Comparison of ENCODE assay signal across 20 cellular contexts in the genomic region with DNA sequence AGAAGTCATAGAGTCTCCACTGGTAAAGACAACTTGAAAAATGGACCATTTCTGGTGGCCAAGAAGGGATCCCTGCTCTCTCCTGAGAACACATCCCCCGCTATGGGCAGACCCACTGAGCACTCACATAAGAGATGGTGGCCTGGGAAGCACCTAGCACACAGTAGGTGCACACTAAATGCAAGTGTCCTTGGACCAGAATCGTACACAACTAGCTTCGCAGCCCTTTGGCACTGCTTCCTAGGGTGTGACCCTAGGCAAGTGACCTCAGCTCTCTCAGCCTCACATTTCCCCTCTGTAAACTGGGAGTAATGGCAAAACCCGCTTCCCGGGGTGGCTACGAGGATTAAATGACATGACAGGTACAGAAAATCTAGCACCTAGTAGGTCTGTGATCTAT. TPM values are rescaled to one million over a fixed set of nuclear protein-coding genes. Genes with fewer than 3 reads are reported as not detected.
DNase-seq lines count a peak whose midpoint lies in the region; ATAC-seq and TF ChIP-seq lines count a peak whose summit lies in the region.
"Had no signal": no experiment of that assay in that cellular context is flagged by ENCODE, and none has a peak within 500 bp of the region (broad histone marks: within the 10 kb centered on the region; RNA-seq: fewer than 3 reads in every experiment).

No MANE protein-coding gene starts in this region.

- peaks cover 2% of the 10 kb centered on the region for H3K27me3 Mint-ChIP-seq in brain
- H3K27me3 Mint-ChIP-seq in type B pancreatic cell = peaks cover 27% of the 10 kb centered on the region

- H4K91ac ChIP-seq in trophoblast cell (ENCODE audit: low read depth, low read length) = no peak overlapping the region

- no peaks in the 10 kb centered on the region for H3K79me2 ChIP-seq in trophoblast cell (ENCODE audit: control insufficient read depth, insufficient read depth, low read length, poor library complexity)

- no peak overlapping the region for H2AFZ ChIP-seq in trophoblast cell (ENCODE audit: insufficient read depth, low read length, poor library complexity)

- no peak overlapping the region for H3K4me2 ChIP-seq in trophoblast cell (ENCODE audit: low read length)

- no peak overlapping the region for H3K4me3 ChIP-seq in left ventricle myocardium inferior
- no peak overlapping the region for H3K4me3 ChIP-seq in trophoblast cell (ENCODE audit: low read depth, low read length)
- H3K4me3 ChIP-seq in tibial artery = no peak overlapping the region
- H3K4me3 ChIP-seq: lung had no signal

- H3K4me1 Mint-ChIP-seq in brain (peaks cover 70% of the 10 kb centered on the region), type B pancreatic cell (ENCODE audit: unreplicated experiment) (peaks cover 20% of the 10 kb centered on the region)
- H3K4me1 Mint-ChIP-seq: activated naive CD8-positive, alpha-beta T cell treated with anti-CD3 and anti-CD28 coated beads for 36 hours; stimulated activated naive B cell treated with anti-CD40 and anti-IgM and Interleukin-4, amounts not matched to agents 10 μg/mL and 1 μg/mL and 100 μg/mL, for 72 hours had no signal

- H3K18ac ChIP-seq in trophoblast cell (ENCODE audit: low read length) = no peak overlapping the region

- no peak for DNase-seq in left ventricle myocardium inferior
- DNase-seq in trophoblast cell = no peak
- no peak for DNase-seq in tibial artery
- no peak for DNase-seq in type B pancreatic cell (ENCODE audit: extremely low spot score, unreplicated experiment)
- no peak for DNase-seq in T-helper 2 cell
- DNase-seq: activated CD4-positive, alpha-beta memory T cell treated with anti-CD3 and anti-CD28 coated beads for 36 hours; activated naive CD8-positive, alpha-beta T cell treated with anti-CD3 and anti-CD28 coated beads for 36 hours; activated T-cell treated with anti-CD3 and anti-CD28 coated beads, Interleukin-2, amount 50 U/mL, for 72 hours; COR-L47; naive thymus-derived CD8-positive, alpha-beta T cell; NCI-H2029; NCI-H446 treated with DMSO at 0.1 percent for 48 hours; stimulated activated naive B cell treated with anti-CD40 and anti-IgM and Interleukin-4, amounts not matched to agents 10 μg/mL and 1 μg/mL and 100 μg/mL, for 72 hours had no signal

- ATAC-seq in HG03354 (IDR thresholded peaks at IDR 0.05; ENCODE audit: poor library complexity, severe bottlenecking, unreplicated experiment) = no peak
- ATAC-seq in HG02970 (IDR thresholded peaks at IDR 0.05; ENCODE audit: low FRiP score, unreplicated experiment) = no peak
- ATAC-seq: activated T-cell treated with anti-CD3 and anti-CD28 coated beads, Interleukin-2, amount 50 U/mL, for 72 hours; naive thymus-derived CD8-positive, alpha-beta T cell; stimulated activated naive B cell treated with anti-CD40 and anti-IgM and Interleukin-4, amounts not matched to agents 10 μg/mL and 1 μg/mL and 100 μg/mL, for 72 hours had no signal

- H3K4me1 ChIP-seq in left ventricle myocardium inferior = peaks cover 50% of the 10 kb centered on the region
- H3K4me1 ChIP-seq in trophoblast cell (ENCODE audit: control insufficient read depth in 1 of 2, insufficient read depth in 2 of 2, low read length in 2 of 2) = no peaks in the 10 kb centered on the region
- peaks cover 0 to 48% (median 42%) of the 10 kb centered on the region in 4 donors for H3K4me1 ChIP-seq in tibial artery

- H2BK120ac ChIP-seq in trophoblast cell (ENCODE audit: insufficient read depth, low read length, poor library complexity) = no peak overlapping the region

- H3K27me3 ChIP-seq in left ventricle myocardium inferior (ENCODE audit: low read depth) (peaks cover 24% of the 10 kb centered on the region), trophoblast cell (ENCODE audit: insufficient read depth, low read length) (no peaks in the 10 kb centered on the region), tibial artery (no peaks in the 10 kb centered on the region)

- H2BK12ac ChIP-seq in trophoblast cell (ENCODE audit: low read length) = no peak overlapping the region

- H2BK5ac ChIP-seq in trophoblast cell (ENCODE audit: low read depth, low read length, poor library complexity) = no peak overlapping the region

- intact Hi-C loops in left ventricle myocardium inferior (cut with micrococcal nuclease) (no loop called here), tibial artery (cut with DNase I; ENCODE audit: low total_unique reads) (no loop called here)

- no peak overlapping the region for H4K8ac ChIP-seq in trophoblast cell (ENCODE audit: low read depth, low read length)

- no CpG with 5 or more reads among the region's 6 CpGs for WGBS in trophoblast cell (ENCODE audit: extremely low coverage, insufficient coverage, insufficient read length)

- no peak overlapping the region for H3K4ac ChIP-seq in trophoblast cell (ENCODE audit: low read depth, low read length)

- H3K9me3 Mint-ChIP-seq in brain = peaks cover 0 to 5% (median 3%) of the 10 kb centered on the region in 5 experiments
- no peaks in the 10 kb centered on the region for H3K9me3 Mint-ChIP-seq in type B pancreatic cell
- H3K9me3 Mint-ChIP-seq: activated CD4-positive, alpha-beta memory T cell treated with anti-CD3 and anti-CD28 coated beads for 36 hours; activated naive CD8-positive, alpha-beta T cell treated with anti-CD3 and anti-CD28 coated beads for 36 hours; activated T-cell treated with anti-CD3 and anti-CD28 coated beads, Interleukin-2, amount 50 U/mL, for 72 hours; IgD-negative memory B cell; naive thymus-derived CD8-positive, alpha-beta T cell; T-helper 1 cell treated with Interleukin-12 subunit alpha and Interleukin-12 subunit beta and Interleukin-4 antibody, amounts not matched to agents 30 μg/mL and 1 μg/mL, for 36 hours had no signal

- H3K27ac Mint-ChIP-seq in brain = peak overlapping the region in 4 of 5 experiments; percentile 15 to 76 (median 48)
- H3K27ac Mint-ChIP-seq in type B pancreatic cell = no peak overlapping the region
- H3K27ac Mint-ChIP-seq: activated CD4-positive, alpha-beta memory T cell treated with anti-CD3 and anti-CD28 coated beads for 36 hours; activated naive CD8-positive, alpha-beta T cell treated with anti-CD3 and anti-CD28 coated beads for 36 hours; activated T-cell treated with anti-CD3 and anti-CD28 coated beads, Interleukin-2, amount 50 U/mL, for 72 hours; IgD-negative memory B cell; naive thymus-derived CD8-positive, alpha-beta T cell; stimulated activated naive B cell treated with anti-CD40 and anti-IgM and Interleukin-4, amounts not matched to agents 10 μg/mL and 1 μg/mL and 100 μg/mL, for 72 hours; T-helper 1 cell treated with Interleukin-12 subunit alpha and Interleukin-12 subunit beta and Interleukin-4 antibody, amounts not matched to agents 30 μg/mL and 1 μg/mL, for 36 hours had no signal

- TF ChIP-seq CTCF in brain (conservative IDR thresholded peaks at IDR 0.05) (no peak), left ventricle myocardium inferior (IDR thresholded peaks at IDR 0.05; ENCODE audit: borderline replicate concordance) (no peak), tibial artery (IDR thresholded peaks at IDR 0.05) (no peak), type B pancreatic cell (conservative IDR thresholded peaks at IDR 0.05) (no peak)

- no peaks in the 10 kb centered on the region for H3K79me1 ChIP-seq in trophoblast cell (ENCODE audit: low read length)

- H3K23ac ChIP-seq in trophoblast cell (ENCODE audit: low read length) = peak overlapping the region; percentile 19

- H3K36me3 Mint-ChIP-seq in brain = peaks cover 2% of the 10 kb centered on the region
- no peaks in the 10 kb centered on the region for H3K36me3 Mint-ChIP-seq in type B pancreatic cell
- H3K36me3 Mint-ChIP-seq: activated CD4-positive, alpha-beta memory T cell treated with anti-CD3 and anti-CD28 coated beads for 36 hours; activated naive CD8-positive, alpha-beta T cell treated with anti-CD3 and anti-CD28 coated beads for 36 hours; naive thymus-derived CD8-positive, alpha-beta T cell; stimulated activated naive B cell treated with anti-CD40 and anti-IgM and Interleukin-4, amounts not matched to agents 10 μg/mL and 1 μg/mL and 100 μg/mL, for 72 hours had no signal

- H3K9ac ChIP-seq in trophoblast cell (ENCODE audit: low read length) = no peak overlapping the region

- H3K4me3 Mint-ChIP-seq in brain = no peak overlapping the region
- H3K4me3 Mint-ChIP-seq in type B pancreatic cell = no peak overlapping the region
- H3K4me3 Mint-ChIP-seq: activated CD4-positive, alpha-beta memory T cell treated with anti-CD3 and anti-CD28 coated beads for 36 hours; activated naive CD8-positive, alpha-beta T cell treated with anti-CD3 and anti-CD28 coated beads for 36 hours; activated T-cell treated with anti-CD3 and anti-CD28 coated beads, Interleukin-2, amount 50 U/mL, for 72 hours; IgD-negative memory B cell; naive thymus-derived CD8-positive, alpha-beta T cell; stimulated activated naive B cell treated with anti-CD40 and anti-IgM and Interleukin-4, amounts not matched to agents 10 μg/mL and 1 μg/mL and 100 μg/mL, for 72 hours; T-helper 1 cell treated with Interleukin-12 subunit alpha and Interleukin-12 subunit beta and Interleukin-4 antibody, amounts not matched to agents 30 μg/mL and 1 μg/mL, for 36 hours had no signal

- H2AK5ac ChIP-seq in trophoblast cell (ENCODE audit: low read length) = no peak overlapping the region

- H3K36me3 ChIP-seq in left ventricle myocardium inferior (no peaks in the 10 kb centered on the region), trophoblast cell (ENCODE audit: control insufficient read depth in 1 of 2, insufficient read depth in 2 of 2, low read length in 2 of 2) (no peaks in the 10 kb centered on the region), tibial artery (no peaks in the 10 kb centered on the region)

- H3K14ac ChIP-seq in trophoblast cell (ENCODE audit: low read length) = no peak overlapping the region

- H3K27ac ChIP-seq in left ventricle myocardium inferior (replicated peaks) (peak overlapping the region; percentile 70), trophoblast cell (ENCODE audit: low read depth, low read length) (no peak overlapping the region), tibial artery (peak overlapping the region; percentile 73 to 77)

- no peak overlapping the region for H4K12ac ChIP-seq in trophoblast cell (ENCODE audit: low read depth, low read length)

- H3K9me3 ChIP-seq in left ventricle myocardium inferior (replicated peaks) = no peaks in the 10 kb centered on the region
- peaks cover 4% of the 10 kb centered on the region for H3K9me3 ChIP-seq in trophoblast cell (ENCODE audit: insufficient read depth, low read depth, low read length)
- H3K9me3 ChIP-seq in tibial artery = no peaks in the 10 kb centered on the region

RNA-seq across cellular contexts. Expression of gene KCNB1, which starts 35.1 kb away (rescaled TPM):
- polyA plus RNA-seq in brain (ENCODE audit: insufficient read depth, low read depth, low replicate concordance) = 8.4 TPM
- 0.77 TPM for total RNA-seq in left ventricle myocardium inferior
- 0.01 and 0.14 TPM in 2 replicates for polyA plus RNA-seq in trophoblast cell (2013)
- 0.95 and 1.2 TPM in 2 replicates for total RNA-seq in type B pancreatic cell (ENCODE audit: low replicate concordance)
- total RNA-seq: activated CD4-positive, alpha-beta memory T cell treated with anti-CD3 and anti-CD28 coated beads for 36 hours; activated naive CD8-positive, alpha-beta T cell treated with anti-CD3 and anti-CD28 coated beads for 36 hours; activated T-cell treated with anti-CD3 and anti-CD28 coated beads, Interleukin-2, amount 50 U/mL, for 72 hours; bronchial epithelial cell had no signal
- polyA plus RNA-seq: IgD-negative memory B cell; naive thymus-derived CD8-positive, alpha-beta T cell had no signal
